10 cellular contexts compared by ENCODE assay signal in the genomic region with DNA sequence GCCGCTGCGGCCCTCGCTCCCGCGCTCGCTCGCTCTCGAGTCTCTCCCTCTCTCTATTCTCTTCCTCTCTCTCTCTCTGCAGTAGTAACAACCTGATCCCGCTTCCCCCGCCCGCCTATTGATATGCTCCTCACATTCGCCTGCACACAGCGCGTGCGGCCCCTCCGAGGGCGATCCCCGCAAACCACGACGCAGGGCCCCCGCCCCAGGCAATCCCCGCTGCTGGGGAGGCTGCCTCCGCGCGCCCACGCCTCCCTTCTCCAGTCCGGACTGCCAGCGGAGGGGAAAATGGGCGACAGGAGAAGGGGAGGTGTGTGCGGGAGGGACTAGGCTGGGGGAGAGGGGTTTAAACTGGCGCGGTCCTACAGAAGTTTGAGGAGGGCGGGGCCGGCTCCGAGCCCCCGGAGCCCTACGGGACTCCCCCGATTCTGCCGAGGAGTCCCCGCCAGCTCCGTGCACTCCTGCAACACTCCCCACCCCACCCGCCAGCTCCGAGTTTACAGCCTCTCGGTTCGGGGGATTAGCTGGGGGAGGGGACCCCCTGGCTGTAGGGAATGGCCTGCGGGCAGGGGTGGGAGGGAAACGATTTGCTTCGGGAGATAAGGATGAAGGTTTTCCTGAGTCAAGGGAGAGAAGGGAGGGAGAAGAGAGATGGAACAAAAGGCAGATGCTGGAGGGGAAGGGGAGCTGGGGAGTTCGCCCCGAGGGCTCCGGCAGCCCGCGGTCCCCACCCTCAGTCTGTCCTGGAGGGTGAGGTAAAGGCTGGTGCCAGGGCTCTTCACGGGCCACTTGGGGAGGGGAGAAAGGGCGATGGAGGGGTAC.
DNase-seq lines count a peak whose midpoint lies in the region; ATAC-seq, FAIRE-seq and TF ChIP-seq lines count a peak whose summit lies in the region.
"Had no signal": no experiment of that assay in that cellular context is flagged by ENCODE, and none has a peak within 500 bp of the region (broad histone marks: within the 10 kb centered on the region; RNA-seq: fewer than 3 reads in every experiment).

No MANE protein-coding gene starts in this region.

- no peaks in the 10 kb centered on the region for H3K9me3 ChIP-seq in naive thymus-derived CD4-positive, alpha-beta T cell (ENCODE audit: control insufficient read depth in 2 of 3, low read length in 3 of 3)

- H3K4me3 ChIP-seq in ACC112 (ENCODE audit: low read depth, low read length) (peak overlapping the region; percentile 49; the same call in 1 of the 2 replicates), HFF-Myc (replicated peaks; ENCODE audit: low read depth, low read length) (peak overlapping the region; percentile 15; the same call in 1 of the 2 replicates)
- no peak overlapping the region for H3K4me3 ChIP-seq in naive thymus-derived CD4-positive, alpha-beta T cell (ENCODE audit: low read length)

- no peak for TF ChIP-seq CTCF in HFF-Myc (IDR thresholded peaks at IDR 0.05; ENCODE audit: low read depth, low read length, missing control alignments)

- CTCF ChIA-PET in naive thymus-derived CD4-positive, alpha-beta T cell (lab: Charles Lee), result no interaction called here

- H3K4me1 Mint-ChIP-seq in central memory CD8-positive, alpha-beta T cell, result peaks cover 25% of the 10 kb centered on the region
- peaks cover 0 to 24% (median 13%) of the 10 kb centered on the region in 7 donors for H3K4me1 Mint-ChIP-seq in naive thymus-derived CD4-positive, alpha-beta T cell

- no peaks in the 10 kb centered on the region for H3K79me2 ChIP-seq in ACC112 (ENCODE audit: control insufficient read depth, insufficient read depth, low read length, unreplicated experiment)

- no peak overlapping the region for H2AFZ ChIP-seq in ACC112 (ENCODE audit: low read length, unreplicated experiment)

- no peaks in the 10 kb centered on the region for H3K9me3 Mint-ChIP-seq in central memory CD8-positive, alpha-beta T cell
- peaks cover 0 to 2% (median 0%) of the 10 kb centered on the region in 11 donors for H3K9me3 Mint-ChIP-seq in naive thymus-derived CD4-positive, alpha-beta T cell

- peaks cover 3% of the 10 kb centered on the region for H3K36me3 Mint-ChIP-seq in central memory CD8-positive, alpha-beta T cell (ENCODE audit: insufficient read depth)
- H3K36me3 Mint-ChIP-seq in naive thymus-derived CD4-positive, alpha-beta T cell, result no peaks in the 10 kb centered on the region

- DNase-seq in HFF-Myc (ENCODE audit: extremely low read depth, low read depth), result no peak
- no peak for DNase-seq in central memory CD8-positive, alpha-beta T cell (ENCODE audit: low spot score in 2 of 2)
- peak in 4 of 9 donors; percentile 21 to 45 (median 27) for DNase-seq in naive thymus-derived CD4-positive, alpha-beta T cell
- DNase-seq in RCC 7860 (ENCODE audit: low spot score), result no peak
- no peak for DNase-seq in H4 (ENCODE audit: low spot score)

- FAIRE-seq in RCC 7860 (lab: Jason Lieb, UNC), result no peak
- FAIRE-seq: GM18507, islet of Langerhans had no signal

- peak; percentile 55 for ATAC-seq in central memory CD8-positive, alpha-beta T cell (replicated peaks; ENCODE audit: extremely low read depth, poor library complexity, severe bottlenecking)
- peak; percentile 45 for ATAC-seq in naive thymus-derived CD4-positive, alpha-beta T cell
- ATAC-seq in HG03354 (IDR thresholded peaks at IDR 0.05; ENCODE audit: poor library complexity, severe bottlenecking, unreplicated experiment) (no peak), HG03108 (IDR thresholded peaks at IDR 0.05; ENCODE audit: unreplicated experiment) (no peak)

- intact Hi-C loops in naive thymus-derived CD4-positive, alpha-beta T cell (cut with micrococcal nuclease), result loop anchor here in 1 of 2 donors (2.0 kb wide), 1 partner anchor 17 kb away; no protein-coding TSS in a partner anchor

- H3K27me3 Mint-ChIP-seq in central memory CD8-positive, alpha-beta T cell, result peaks cover 93% of the 10 kb centered on the region
- peaks cover 47 to 94% (median 70%) of the 10 kb centered on the region in 5 donors for H3K27me3 Mint-ChIP-seq in naive thymus-derived CD4-positive, alpha-beta T cell

- no peak overlapping the region for H3K27ac Mint-ChIP-seq in central memory CD8-positive, alpha-beta T cell (ENCODE audit: low read depth)
- peak overlapping the region in 1 of 9 donors; percentile 14 for H3K27ac Mint-ChIP-seq in naive thymus-derived CD4-positive, alpha-beta T cell

- H3K27me3 ChIP-seq in ACC112 (ENCODE audit: insufficient read depth, low read length), result peaks cover 87% of the 10 kb centered on the region
- H3K27me3 ChIP-seq in naive thymus-derived CD4-positive, alpha-beta T cell (ENCODE audit: control insufficient read depth in 2 of 2, insufficient read depth in 2 of 2, low read length in 2 of 2), result peaks cover 10 to 16% of the 10 kb centered on the region in 2 donors

- peak overlapping the region; percentile 81 for H3K4me3 Mint-ChIP-seq in central memory CD8-positive, alpha-beta T cell
- H3K4me3 Mint-ChIP-seq in naive thymus-derived CD4-positive, alpha-beta T cell, result peak overlapping the region; percentile 59 to 88 (median 76)

- H3K4me1 ChIP-seq in ACC112 (ENCODE audit: control insufficient read depth, insufficient read depth, low read length, unreplicated experiment), result no peaks in the 10 kb centered on the region
- peaks cover 4 to 13% of the 10 kb centered on the region in 2 donors for H3K4me1 ChIP-seq in naive thymus-derived CD4-positive, alpha-beta T cell (ENCODE audit: control insufficient read depth in 2 of 2, insufficient read depth in 2 of 2, low read length in 2 of 2)

- no peak overlapping the region for H3K27ac ChIP-seq in ACC112 (ENCODE audit: low read depth, low read length)
- H3K27ac ChIP-seq in naive thymus-derived CD4-positive, alpha-beta T cell (ENCODE audit: low read depth, low read length), result no peak overlapping the region

- H3K36me3 ChIP-seq in ACC112 (ENCODE audit: insufficient read depth, low read length), result no peaks in the 10 kb centered on the region
- H3K36me3 ChIP-seq in naive thymus-derived CD4-positive, alpha-beta T cell (ENCODE audit: control insufficient read depth in 2 of 3, insufficient read depth in 3 of 3, low read length in 3 of 3), result no peaks in the 10 kb centered on the region

- POLR2A ChIA-PET in naive thymus-derived CD4-positive, alpha-beta T cell (lab: Charles Lee), result no interaction called here

Comparison
In these comparisons a context has a peak if more than half of its experiments do, and no peak if none do; other contexts are left out.
1. ATAC-seq: peak in central memory CD8-positive, alpha-beta T cell (single experiment) and naive thymus-derived CD4-positive, alpha-beta T cell (single experiment); none in HG03354 (single experiment) and HG03108 (single experiment).